20 cellular contexts compared by ENCODE assay signal in genomic region chr11:47705722-47706121, GRCh38.
"Had no signal": no experiment of that assay in that cellular context is flagged by ENCODE, and none has a peak within 500 bp of the region (broad histone marks: within the 10 kb centered on the region; RNA-seq: fewer than 3 reads in every experiment).

No MANE protein-coding gene starts in this region.

- H3K27ac ChIP-seq: parathyroid adenoma, thyroid gland, upper lobe of right lung had no signal

- ATAC-seq: activated CD4-positive, CD25-positive, alpha-beta regulatory T cell treated with anti-CD3 and anti-CD28 coated beads, Interleukin-2, amount 50 U/mL, for 24 hours; activated CD8-positive, alpha-beta T cell treated with anti-CD3 and anti-CD28 coated beads, Interleukin-2, amount 10 ng/mL, durations not matched to agents 7 days and 5 days; activated naive CD4-positive, alpha-beta T cell treated with anti-CD3 and anti-CD28 coated beads, Interleukin-2, amount 50 U/mL, for 72 hours; activated T-helper 17 cell treated with anti-CD3 and anti-CD28 coated beads, Interleukin-2, amount 50 U/mL, for 72 hours; left colon; right cardiac atrium; upper lobe of right lung had no signal

- DNase-seq: activated CD4-positive, alpha-beta T cell treated with anti-CD3 and anti-CD28 coated beads, Interleukin-2, amount 10 ng/mL, durations not matched to agents 7 days and 5 days; activated CD8-positive, alpha-beta T cell treated with anti-CD3 and anti-CD28 coated beads, Interleukin-2, amount 10 ng/mL, durations not matched to agents 7 days and 5 days; activated T-cell treated with anti-CD3 and anti-CD28 coated beads, Interleukin-2, amount 50 U/mL, for 1 hour; aorta; effector CD4-positive, alpha-beta T cell; foreskin fibroblast; left colon; mesenchymal stem cell; nephron progenitor cell; stimulated activated CD4-positive, alpha-beta T cell treated with anti-CD3 and anti-CD28 coated beads, Interleukin-12 subunit alpha, Interleukin-12 subunit beta, amount 100 ng/mL, for 4 hours; stimulated activated CD4-positive, alpha-beta T cell treated with anti-CD3 and anti-CD28 coated beads, Interleukin-4, amount 100 ng/mL, for 4 hours; substantia nigra; T-helper 9 cell; thyroid gland had no signal

- H3K9me3 ChIP-seq: thyroid gland, upper lobe of right lung had no signal

- H3K36me3 ChIP-seq: thyroid gland, upper lobe of right lung had no signal

- H3K27me3 ChIP-seq: thyroid gland, upper lobe of right lung had no signal

- H3K4me3 ChIP-seq: thyroid gland, upper lobe of right lung had no signal

- H3K4me1 ChIP-seq: parathyroid adenoma, thyroid gland, upper lobe of right lung had no signal
